In the genomic region with DNA sequence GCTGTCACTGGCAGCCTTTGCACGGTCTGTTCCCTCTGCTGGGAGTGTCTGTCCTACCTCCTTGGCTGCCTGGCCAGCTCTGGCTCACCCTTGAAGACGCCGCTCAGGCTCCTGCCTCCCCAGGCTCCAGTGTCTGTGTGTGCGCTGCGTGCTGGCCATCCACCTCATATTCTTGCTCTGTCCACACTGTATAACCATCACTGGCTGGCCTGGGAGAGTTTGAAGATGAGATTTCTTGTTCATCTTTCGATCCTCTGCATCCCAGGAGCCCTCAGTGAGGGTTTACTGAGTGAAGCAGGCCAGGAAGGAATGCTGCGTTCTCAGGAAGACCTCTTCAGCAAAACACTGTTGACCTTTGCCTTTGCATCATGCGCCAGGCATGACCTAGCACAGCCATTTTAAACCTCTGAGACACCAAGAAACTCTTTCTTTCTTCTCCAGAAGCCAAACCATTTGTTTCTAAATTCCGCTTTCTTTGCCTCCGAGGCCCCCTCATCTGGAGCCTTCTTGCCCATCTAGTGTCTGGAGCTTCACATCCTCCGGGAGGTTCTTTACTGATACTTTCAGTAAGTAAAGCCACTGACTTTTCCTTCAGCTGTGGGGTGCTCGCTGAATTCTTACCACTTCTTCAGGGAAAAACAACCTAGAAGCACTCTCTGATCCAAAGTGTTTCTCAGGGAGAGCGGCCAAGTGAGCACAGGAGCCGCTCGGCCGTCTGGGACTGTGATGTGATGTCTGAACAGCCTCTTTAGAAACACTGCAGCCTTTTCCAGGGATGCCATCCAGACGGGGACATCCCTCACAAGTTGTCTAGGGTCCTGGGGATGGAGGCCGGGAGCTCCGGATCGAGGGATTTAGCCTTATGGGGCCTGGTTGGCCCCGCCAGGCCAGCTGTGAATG, we compare ENCODE assay signal across 14 cellular contexts.
A peak's percentile ranks its signal among the peaks of the same experiment; 100 is the strongest.
DNase-seq lines count a peak whose midpoint lies in the region; ATAC-seq and TF ChIP-seq lines count a peak whose summit lies in the region.
"Had no signal": no experiment of that assay in that cellular context is flagged by ENCODE, and none has a peak within 500 bp of the region (broad histone marks: within the 10 kb centered on the region; RNA-seq: fewer than 3 reads in every experiment).

No MANE protein-coding gene starts in this region.

- H3K9ac ChIP-seq in muscle layer of colon (ENCODE audit: low read length), result no peak overlapping the region
- H3K9ac ChIP-seq in subcutaneous abdominal adipose tissue (ENCODE audit: low read length in 5 of 5), result peak overlapping the region; percentile 21 to 83 (median 60)

- POLR2A ChIA-PET in RWPE1 (lab: Yijun Ruan, JAX; ENCODE audit: low non-redundant PET), result no interaction called here

- H3K4me1 ChIP-seq in RWPE2 (ENCODE audit: insufficient read depth, poor library complexity, severe bottlenecking), result no peaks in the 10 kb centered on the region
- peaks cover 49% of the 10 kb centered on the region for H3K4me1 ChIP-seq in muscle layer of colon (ENCODE audit: insufficient read depth, low read length)
- H3K4me1 ChIP-seq in subcutaneous abdominal adipose tissue (ENCODE audit: control insufficient read depth in 5 of 5, insufficient read depth in 5 of 5, low read length in 5 of 5), result peaks cover 11 to 64% (median 61%) of the 10 kb centered on the region in 5 donors

- no peak overlapping the region for H3K27ac ChIP-seq in RWPE2 (ENCODE audit: poor library complexity, severe bottlenecking)
- H3K27ac ChIP-seq in muscle layer of colon (ENCODE audit: low read depth, low read length), result peak overlapping the region; percentile 15
- peak overlapping the region; percentile 97 for H3K27ac ChIP-seq in subcutaneous abdominal adipose tissue (ENCODE audit: low read depth, low read length)
- no peak overlapping the region for H3K27ac ChIP-seq in RWPE1

- intact Hi-C loops in left colon (cut with DNase I, micrococcal nuclease), result no loop called here

- DNase-seq in RWPE2 (ENCODE audit: low spot score) (peak; percentile 45), fibroblast of villous mesenchyme (ENCODE audit: low read depth) (peak; percentile 33), left colon (no peak), NCI-H1694 (lab: John Stamatoyannopoulos, UW) (no peak), RWPE1 (ENCODE audit: low spot score) (no peak)
- no peak for DNase-seq in activated naive CD4-positive, alpha-beta T cell treated with anti-CD3 and anti-CD28 coated beads, Interleukin-2, amount 50 U/mL, for 16 hours
- DNase-seq: activated CD4-positive, CD25-positive, alpha-beta regulatory T cell; naive thymus-derived CD8-positive, alpha-beta T cell; NCI-H2227 treated with DMSO at 0.1 percent for 48 hours; PC-3; spleen; T-helper 1 cell had no signal

- no peaks in the 10 kb centered on the region for H3K27me3 ChIP-seq in RWPE2 (ENCODE audit: insufficient read depth, poor library complexity, severe bottlenecking)
- H3K27me3 ChIP-seq in muscle layer of colon (ENCODE audit: control insufficient read depth in 1 of 2, insufficient read depth in 2 of 2, low read length in 2 of 2), result no peaks in the 10 kb centered on the region
- no peaks in the 10 kb centered on the region for H3K27me3 ChIP-seq in subcutaneous abdominal adipose tissue (ENCODE audit: control insufficient read depth in 5 of 5, insufficient read depth in 4 of 5, low read length in 5 of 5)

- no peaks in the 10 kb centered on the region for H3K9me3 ChIP-seq in RWPE2 (ENCODE audit: severe bottlenecking)
- H3K9me3 ChIP-seq in muscle layer of colon (ENCODE audit: low read length), result no peaks in the 10 kb centered on the region
- H3K9me3 ChIP-seq in subcutaneous abdominal adipose tissue (ENCODE audit: control insufficient read depth in 5 of 5, low read length in 5 of 5), result no peaks in the 10 kb centered on the region
- H3K9me3 ChIP-seq: spleen had no signal

- H3K4me3 ChIP-seq in RWPE2 (ENCODE audit: severe bottlenecking) (no peak overlapping the region), fibroblast of villous mesenchyme (ENCODE audit: low read depth, low read length) (no peak overlapping the region), muscle layer of colon (ENCODE audit: low read depth in 1 of 2, low read length in 2 of 2) (no peak overlapping the region), subcutaneous abdominal adipose tissue (ENCODE audit: low read depth in 1 of 5, low read length in 5 of 5) (peak overlapping the region; percentile 16 to 64 (median 51))
- H3K4me3 ChIP-seq: spleen had no signal

- TF ChIP-seq CTCF in RWPE2 (IDR thresholded peaks at IDR 0.05; ENCODE audit: poor library complexity, severe bottlenecking) (no peak), fibroblast of villous mesenchyme (IDR thresholded peaks at IDR 0.05; ENCODE audit: insufficient read depth, low read depth, low read length) (no peak), RWPE1 (conservative IDR thresholded peaks at IDR 0.05; ENCODE audit: low read depth) (no peak)

- H3K36me3 ChIP-seq in RWPE2 (ENCODE audit: low read depth) (no peaks in the 10 kb centered on the region), muscle layer of colon (ENCODE audit: insufficient read depth, low read length) (no peaks in the 10 kb centered on the region), subcutaneous abdominal adipose tissue (ENCODE audit: control insufficient read depth in 5 of 5, insufficient read depth in 5 of 5, low read length in 5 of 5) (no peaks in the 10 kb centered on the region)
- H3K36me3 ChIP-seq: spleen had no signal

- CTCF ChIA-PET in RWPE1 (lab: Yijun Ruan, JAX), result interaction anchor here (0.6 kb wide), 1 partner anchor 161 kb away, joined by 3 read pairs; no protein-coding TSS in a partner anchor

- ATAC-seq in RWPE2 (ENCODE audit: low read depth) (no peak), left colon (no peak)
- ATAC-seq: naive thymus-derived CD8-positive, alpha-beta T cell; PC-3 had no signal

Comparison
In these comparisons a context has a peak if more than half of its experiments do, and no peak if none do; other contexts are left out.
1. DNase-seq: peak in RWPE2 (single experiment) and fibroblast of villous mesenchyme (single experiment); none in left colon (0 of 2), activated naive CD4-positive, alpha-beta T cell treated with anti-CD3 and anti-CD28 coated beads, Interleukin-2, amount 50 U/mL, for 16 hours (single experiment), NCI-H1694 (single experiment) and RWPE1 (single experiment).
2. H3K27ac ChIP-seq: peak in muscle layer of colon (single experiment) and subcutaneous abdominal adipose tissue (single experiment); none in RWPE2 (single experiment) and RWPE1 (single experiment).
3. H3K4me3 ChIP-seq: peak in subcutaneous abdominal adipose tissue (5 of 5); none in RWPE2 (single experiment), fibroblast of villous mesenchyme (single experiment) and muscle layer of colon (0 of 2).